14 cellular contexts compared by ENCODE assay signal in the genomic region with DNA sequence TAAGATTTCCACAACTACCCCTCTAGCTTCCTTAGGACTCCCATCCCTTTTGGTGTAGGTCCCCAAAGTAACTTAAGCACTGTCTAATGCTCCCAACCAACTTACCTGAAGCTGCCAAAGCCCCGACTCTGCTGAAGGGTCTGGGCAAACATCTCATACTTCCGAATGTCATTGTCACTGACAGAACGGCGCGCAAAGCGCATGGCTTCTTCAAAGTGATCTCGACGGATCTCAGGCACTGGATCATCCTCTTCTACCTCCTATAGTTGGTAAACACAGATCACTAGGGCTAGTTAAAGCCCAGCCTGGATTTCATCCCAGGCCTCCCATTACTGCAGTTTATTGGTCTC. TPM values are rescaled to one million over a fixed set of nuclear protein-coding genes. Genes with fewer than 3 reads are reported as not detected.
DNase-seq lines count a peak whose midpoint lies in the region; ATAC-seq, FAIRE-seq and TF ChIP-seq lines count a peak whose summit lies in the region.
"Had no signal": no experiment of that assay in that cellular context is flagged by ENCODE, and none has a peak within 500 bp of the region (broad histone marks: within the 10 kb centered on the region; RNA-seq: fewer than 3 reads in every experiment).

No MANE protein-coding gene starts in this region.

- no peak overlapping the region for H2AFZ ChIP-seq in HepG2 (ENCODE audit: low read length)

- H3K4me3 Mint-ChIP-seq in T-helper 17 cell: no peak overlapping the region
- H3K4me3 Mint-ChIP-seq in stimulated activated naive B cell treated with anti-CD40 and anti-IgM and Interleukin-4, amounts not matched to agents 10 μg/mL and 1 μg/mL and 100 μg/mL, for 72 hours: no peak overlapping the region

- H3K27ac ChIP-seq in HepG2 (ENCODE audit: extremely low read length, insufficient read depth, low read length) (no peak overlapping the region), right lobe of liver (no peak overlapping the region)

- DNase-seq in HepG2 (ENCODE audit: low spot score) (no peak), right lobe of liver (no peak), T-helper 17 cell (no peak), RKO (ENCODE audit: low spot score) (no peak)
- DNase-seq in stimulated activated naive B cell treated with anti-CD40 and anti-IgM and Interleukin-4, amounts not matched to agents 10 μg/mL and 1 μg/mL and 100 μg/mL, for 72 hours: no peak
- DNase-seq: DMS 273 treated with DMSO at 0.1 percent for 48 hours, NCI-H1092, NCI-H1694, NCI-H345, NCI-H526 treated with DMSO at 0.1 percent for 48 hours, RPMI8226 had no signal

- intact Hi-C loops in HepG2 (cut with micrococcal nuclease; ENCODE audit: unreplicated experiment): no loop called here
- intact Hi-C loops in right lobe of liver (cut with DNase I): no loop called here

- H3K9me3 ChIP-seq in HepG2 (ENCODE audit: low read length) (no peaks in the 10 kb centered on the region), right lobe of liver (no peaks in the 10 kb centered on the region), T-helper 17 cell (ENCODE audit: control insufficient read depth, low read length, poor library complexity, severe bottlenecking) (no peaks in the 10 kb centered on the region)

- no peaks in the 10 kb centered on the region for H3K4me1 ChIP-seq in HepG2 (ENCODE audit: insufficient read depth, low read length)
- no peaks in the 10 kb centered on the region for H3K4me1 ChIP-seq in right lobe of liver

- TF ChIP-seq POLR2A in HepG2 (IDR thresholded peaks at IDR 0.05; ENCODE audit: insufficient read depth in 1 of 2, low read depth in 2 of 2, low read length in 2 of 2): no peak
- no peak for TF ChIP-seq POLR2A in right lobe of liver (IDR thresholded peaks at IDR 0.05)

- no peaks in the 10 kb centered on the region for H3K27me3 Mint-ChIP-seq in T-helper 17 cell
- no peaks in the 10 kb centered on the region for H3K27me3 Mint-ChIP-seq in stimulated activated naive B cell treated with anti-CD40 and anti-IgM and Interleukin-4, amounts not matched to agents 10 μg/mL and 1 μg/mL and 100 μg/mL, for 72 hours

- POLR2A ChIA-PET in HepG2 (lab: Yijun Ruan, JAX): no interaction called here

- H3K27me3 ChIP-seq in HepG2 (ENCODE audit: control insufficient read depth in 1 of 2, insufficient read depth in 2 of 2, low read length in 2 of 2) (no peaks in the 10 kb centered on the region), right lobe of liver (no peaks in the 10 kb centered on the region)

- H3K36me3 Mint-ChIP-seq in T-helper 17 cell (ENCODE audit: low read depth): peaks cover 18% of the 10 kb centered on the region
- H3K36me3 Mint-ChIP-seq in stimulated activated naive B cell treated with anti-CD40 and anti-IgM and Interleukin-4, amounts not matched to agents 10 μg/mL and 1 μg/mL and 100 μg/mL, for 72 hours: peaks cover 74 to 89% of the 10 kb centered on the region in 2 donors

- FAIRE-seq in HepG2 (lab: Jason Lieb, UNC): no peak
- FAIRE-seq: H1, HTR-8/SVneo, K562 had no signal

- CTCF ChIA-PET in HepG2 (lab: Yijun Ruan, JAX; ENCODE audit: low intra/inter-chr PET ratio, low total read pairs): no interaction called here

- H3K9ac ChIP-seq in HepG2 (ENCODE audit: insufficient read depth, low read depth, low read length): no peak overlapping the region

- in situ Hi-C loops in HepG2 (cut with HindIII; ENCODE audit: extremely low pct_ligation_motif_present, low pct_unique_long_range_greater_than_20kb): no loop called here

- peaks cover 7% of the 10 kb centered on the region for H4K20me1 ChIP-seq in HepG2 (ENCODE audit: insufficient read depth, low read length)

- over 99% methylated on average over 8 of the region's 8 CpGs for WGBS in HepG2 (ENCODE audit: low lambda C conversion rate)
- WGBS in right lobe of liver (ENCODE audit: insufficient coverage, low coverage, low lambda C conversion rate, missing lambda C conversion rate): 87% methylated on average over 5 of the region's 8 CpGs

- BruUV-seq in HepG2 (replicated peaks; lab: Mats Ljungman, UMichigan): no TSS peak

- peaks cover 10% of the 10 kb centered on the region for H3K4me1 Mint-ChIP-seq in T-helper 17 cell
- H3K4me1 Mint-ChIP-seq in stimulated activated naive B cell treated with anti-CD40 and anti-IgM and Interleukin-4, amounts not matched to agents 10 μg/mL and 1 μg/mL and 100 μg/mL, for 72 hours: peaks cover 8 to 14% of the 10 kb centered on the region in 2 donors

- H3K9me3 Mint-ChIP-seq in stimulated activated naive B cell treated with anti-CD40 and anti-IgM and Interleukin-4, amounts not matched to agents 10 μg/mL and 1 μg/mL and 100 μg/mL, for 72 hours: no peaks in the 10 kb centered on the region

- TF ChIP-seq CTCF in HepG2 (CRISPR knock-in tag; IDR thresholded peaks at IDR 0.05) (no peak), right lobe of liver (IDR thresholded peaks at IDR 0.05) (no peak)

- TF ChIP-seq EP300 in HepG2 (IDR thresholded peaks at IDR 0.05; ENCODE audit: low read depth in 2 of 2, low read length in 2 of 2) (no peak), HepG2 (CRISPR knock-in tag; IDR thresholded peaks at IDR 0.05; ENCODE audit: borderline replicate concordance) (no peak)

- no peak overlapping the region for H3K4me3 ChIP-seq in HepG2 (replicated peaks in 1 of 3; ENCODE audit: insufficient read depth in 1 of 3, low read depth in 2 of 3, low read length in 3 of 3)
- no peak overlapping the region for H3K4me3 ChIP-seq in right lobe of liver
- H3K4me3 ChIP-seq: K562 had no signal

- no peak overlapping the region for H3K4me2 ChIP-seq in HepG2 (ENCODE audit: low read depth, low read length)

- ATAC-seq in HepG2: no peak
- ATAC-seq in right lobe of liver: no peak
- no peak for ATAC-seq in T-helper 17 cell
- no peak for ATAC-seq in stimulated activated naive B cell treated with anti-CD40 and anti-IgM and Interleukin-4, amounts not matched to agents 10 μg/mL and 1 μg/mL and 100 μg/mL, for 72 hours (replicated peaks)
- ATAC-seq: K562 had no signal

- TF ChIP-seq RAD21 in HepG2 (CRISPR knock-in tag; IDR thresholded peaks at IDR 0.05): no peak

- H3K36me3 ChIP-seq in HepG2 (replicated peaks in 1 of 2; ENCODE audit: control insufficient read depth in 1 of 2, insufficient read depth in 2 of 2, low read length in 2 of 2) (peaks cover 23 to 62% of the 10 kb centered on the region in 2 experiments), right lobe of liver (peaks cover 25 to 85% (median 61%) of the 10 kb centered on the region in 4 donors)

- H3K27ac Mint-ChIP-seq in T-helper 17 cell: peak overlapping the region; percentile 49
- peak overlapping the region; percentile 57 for H3K27ac Mint-ChIP-seq in stimulated activated naive B cell treated with anti-CD40 and anti-IgM and Interleukin-4, amounts not matched to agents 10 μg/mL and 1 μg/mL and 100 μg/mL, for 72 hours

- H3K79me2 ChIP-seq in HepG2 (ENCODE audit: insufficient read depth, low read length): no peaks in the 10 kb centered on the region

RNA-seq across cellular contexts. Expression of gene VCP, which starts 15.2 kb away (rescaled TPM):
- 391 and 406 TPM in 2 replicates for total RNA-seq in HepG2 (2016; rRNA removed; fragmentation: Illumina TruSeq; extraction: Trizol)
- total RNA-seq in HepG2 (2016; cell fraction: cytosol; rRNA removed; fragmentation: Illumina TruSeq; extraction: Trizol; ENCODE audit: low read depth): 18.6 and 21.7 TPM in 2 replicates
- total RNA-seq in HepG2 (2016; cell fraction: insoluble cytoplasmic fraction; rRNA removed; fragmentation: Illumina TruSeq; extraction: Trizol): 376 and 380 TPM in 2 replicates
- total RNA-seq in HepG2 (2016; cell fraction: membrane; rRNA removed; fragmentation: Illumina TruSeq; extraction: Trizol): 43.0 and 49.6 TPM in 2 replicates
- 244 and 245 TPM in 2 replicates for total RNA-seq in HepG2 (2016; cell fraction: nucleus; rRNA removed; fragmentation: Illumina TruSeq; extraction: Trizol)
- polyA plus RNA-seq in HepG2 (2011; rRNA removed): 143 and 166 TPM in 2 replicates
- polyA plus RNA-seq in HepG2 (2011; cell fraction: cytosol; rRNA removed): 151 and 155 TPM in 2 replicates
- polyA plus RNA-seq in HepG2 (2011; cell fraction: nucleus; rRNA removed): 129 and 137 TPM in 2 replicates
- polyA plus RNA-seq in HepG2 (2012): 146 and 152 TPM in 2 replicates
- 10.7 and 12.6 TPM in 2 replicates for polyA plus RNA-seq in HepG2 (2016; cell fraction: cytosol; fragmentation: Illumina TruSeq; extraction: Trizol; ENCODE audit: low read depth)
- 291 and 344 TPM in 2 replicates for polyA plus RNA-seq in HepG2 (2016; cell fraction: insoluble cytoplasmic fraction; fragmentation: Illumina TruSeq; extraction: Trizol; ENCODE audit: low read depth)
- polyA plus RNA-seq in HepG2 (2016; cell fraction: membrane; fragmentation: Illumina TruSeq; extraction: Trizol; ENCODE audit: low read depth): 15.8 and 22.5 TPM in 2 replicates
- polyA plus RNA-seq in HepG2 (2016; cell fraction: nucleus; fragmentation: Illumina TruSeq; extraction: Trizol; ENCODE audit: insufficient read depth, low read depth): 266 and 278 TPM in 2 replicates
- 446 and 616 TPM in 2 replicates for polyA minus RNA-seq in HepG2 (2011; rRNA and poly(A)+ RNA removed; ENCODE audit: low replicate concordance)
- 189 and 210 TPM in 2 replicates for polyA minus RNA-seq in HepG2 (2011; cell fraction: cytosol; rRNA and poly(A)+ RNA removed)
- polyA minus RNA-seq in HepG2 (2011; cell fraction: nucleus; rRNA and poly(A)+ RNA removed): 248 and 250 TPM in 2 replicates
- 100 to 1,000 TPM; 108 to 159 (median 138) TPM for total RNA-seq in right lobe of liver
- total RNA-seq in T-helper 17 cell: 100 to 1,000 TPM; 222 to 238 TPM

RNA-seq across cellular contexts. Expression of gene FANCG, which starts 22.5 kb away (rescaled TPM):
- total RNA-seq in HepG2 (2016; rRNA removed; fragmentation: Illumina TruSeq; extraction: Trizol) (43.3 and 45.1 TPM in 2 replicates), right lobe of liver (1 to 10 TPM; 2.9 to 7.1 (median 4.2) TPM), T-helper 17 cell (10 to 100 TPM; 18.8 to 23.6 TPM)
- 22.3 and 24.9 TPM in 2 replicates for total RNA-seq in HepG2 (2016; cell fraction: cytosol; rRNA removed; fragmentation: Illumina TruSeq; extraction: Trizol; ENCODE audit: low read depth)
- total RNA-seq in HepG2 (2016; cell fraction: insoluble cytoplasmic fraction; rRNA removed; fragmentation: Illumina TruSeq; extraction: Trizol): 38.9 and 46.7 TPM in 2 replicates
- total RNA-seq in HepG2 (2016; cell fraction: membrane; rRNA removed; fragmentation: Illumina TruSeq; extraction: Trizol): 30.7 and 36.4 TPM in 2 replicates
- 49.6 and 53.6 TPM in 2 replicates for total RNA-seq in HepG2 (2016; cell fraction: nucleus; rRNA removed; fragmentation: Illumina TruSeq; extraction: Trizol)
- polyA plus RNA-seq in HepG2 (2011; rRNA removed): 10.8 and 14.4 TPM in 2 replicates
- polyA plus RNA-seq in HepG2 (2011; cell fraction: cytosol; rRNA removed): 4.4 and 6.9 TPM in 2 replicates
- 51.4 and 75.5 TPM in 2 replicates for polyA plus RNA-seq in HepG2 (2011; cell fraction: nucleus; rRNA removed)
- polyA plus RNA-seq in HepG2 (2012): 7.3 and 17.1 TPM in 2 replicates
- polyA plus RNA-seq in HepG2 (2016; cell fraction: cytosol; fragmentation: Illumina TruSeq; extraction: Trizol; ENCODE audit: low read depth): 11.9 and 12.4 TPM in 2 replicates
- 28.3 and 28.9 TPM in 2 replicates for polyA plus RNA-seq in HepG2 (2016; cell fraction: insoluble cytoplasmic fraction; fragmentation: Illumina TruSeq; extraction: Trizol; ENCODE audit: low read depth)
- polyA plus RNA-seq in HepG2 (2016; cell fraction: membrane; fragmentation: Illumina TruSeq; extraction: Trizol; ENCODE audit: low read depth): 21.2 and 24.3 TPM in 2 replicates
- polyA plus RNA-seq in HepG2 (2016; cell fraction: nucleus; fragmentation: Illumina TruSeq; extraction: Trizol; ENCODE audit: insufficient read depth, low read depth): 96.3 and 105 TPM in 2 replicates
- polyA minus RNA-seq in HepG2 (2011; rRNA and poly(A)+ RNA removed; ENCODE audit: low replicate concordance): 22.2 and 87.0 TPM in 2 replicates
- polyA minus RNA-seq in HepG2 (2011; cell fraction: cytosol; rRNA and poly(A)+ RNA removed): 4.6 and 5.9 TPM in 2 replicates
- 32.1 and 37.9 TPM in 2 replicates for polyA minus RNA-seq in HepG2 (2011; cell fraction: nucleus; rRNA and poly(A)+ RNA removed)

RNA-seq across cellular contexts. Expression of gene PIGO, which starts 39.1 kb away (rescaled TPM):
- total RNA-seq in HepG2 (2016; rRNA removed; fragmentation: Illumina TruSeq; extraction: Trizol) (6.6 and 20.5 TPM in 2 replicates), right lobe of liver (10 to 100 TPM; 11.5 to 18.0 (median 15.6) TPM), T-helper 17 cell (10 to 100 TPM; 19.1 to 20.4 TPM)
- total RNA-seq in HepG2 (2016; cell fraction: cytosol; rRNA removed; fragmentation: Illumina TruSeq; extraction: Trizol; ENCODE audit: low read depth): 1.7 and 3.4 TPM in 2 replicates
- 6.2 and 20.0 TPM in 2 replicates for total RNA-seq in HepG2 (2016; cell fraction: insoluble cytoplasmic fraction; rRNA removed; fragmentation: Illumina TruSeq; extraction: Trizol)
- total RNA-seq in HepG2 (2016; cell fraction: membrane; rRNA removed; fragmentation: Illumina TruSeq; extraction: Trizol): 3.2 and 3.6 TPM in 2 replicates
- total RNA-seq in HepG2 (2016; cell fraction: nucleus; rRNA removed; fragmentation: Illumina TruSeq; extraction: Trizol): 18.5 and 23.4 TPM in 2 replicates
- polyA plus RNA-seq in HepG2 (2011; rRNA removed): 24.4 and 26.2 TPM in 2 replicates
- polyA plus RNA-seq in HepG2 (2011; cell fraction: cytosol; rRNA removed): 18.2 and 19.4 TPM in 2 replicates
- 36.6 and 39.8 TPM in 2 replicates for polyA plus RNA-seq in HepG2 (2011; cell fraction: nucleus; rRNA removed)
- 11.1 and 13.7 TPM in 2 replicates for polyA plus RNA-seq in HepG2 (2012)
- polyA plus RNA-seq in HepG2 (2016; cell fraction: cytosol; fragmentation: Illumina TruSeq; extraction: Trizol; ENCODE audit: low read depth): 1.4 TPM in 2 replicates
- polyA plus RNA-seq in HepG2 (2016; cell fraction: insoluble cytoplasmic fraction; fragmentation: Illumina TruSeq; extraction: Trizol; ENCODE audit: low read depth): 5.1 and 7.0 TPM in 2 replicates
- polyA plus RNA-seq in HepG2 (2016; cell fraction: membrane; fragmentation: Illumina TruSeq; extraction: Trizol; ENCODE audit: low read depth): 2.4 and 2.7 TPM in 2 replicates
- polyA plus RNA-seq in HepG2 (2016; cell fraction: nucleus; fragmentation: Illumina TruSeq; extraction: Trizol; ENCODE audit: insufficient read depth, low read depth): 29.3 and 36.5 TPM in 2 replicates
- polyA minus RNA-seq in HepG2 (2011; rRNA and poly(A)+ RNA removed; ENCODE audit: low replicate concordance): 54.7 and 59.3 TPM in 2 replicates
- polyA minus RNA-seq in HepG2 (2011; cell fraction: cytosol; rRNA and poly(A)+ RNA removed): 15.4 and 19.4 TPM in 2 replicates
- polyA minus RNA-seq in HepG2 (2011; cell fraction: nucleus; rRNA and poly(A)+ RNA removed): 20.1 and 20.3 TPM in 2 replicates

RNA-seq across cellular contexts. Expression of gene STOML2, which starts 45.7 kb away (rescaled TPM):
- total RNA-seq in HepG2 (2016; rRNA removed; fragmentation: Illumina TruSeq; extraction: Trizol): 250 and 305 TPM in 2 replicates
- total RNA-seq in HepG2 (2016; cell fraction: cytosol; rRNA removed; fragmentation: Illumina TruSeq; extraction: Trizol; ENCODE audit: low read depth): 682 and 717 TPM in 2 replicates
- 259 and 314 TPM in 2 replicates for total RNA-seq in HepG2 (2016; cell fraction: insoluble cytoplasmic fraction; rRNA removed; fragmentation: Illumina TruSeq; extraction: Trizol)
- 635 and 649 TPM in 2 replicates for total RNA-seq in HepG2 (2016; cell fraction: membrane; rRNA removed; fragmentation: Illumina TruSeq; extraction: Trizol)
- 99.4 and 103 TPM in 2 replicates for total RNA-seq in HepG2 (2016; cell fraction: nucleus; rRNA removed; fragmentation: Illumina TruSeq; extraction: Trizol)
- polyA plus RNA-seq in HepG2 (2011; rRNA removed): 243 and 245 TPM in 2 replicates
- polyA plus RNA-seq in HepG2 (2011; cell fraction: cytosol; rRNA removed): 206 and 268 TPM in 2 replicates
- polyA plus RNA-seq in HepG2 (2011; cell fraction: nucleus; rRNA removed): 223 and 235 TPM in 2 replicates
- 137 and 155 TPM in 2 replicates for polyA plus RNA-seq in HepG2 (2012)
- polyA plus RNA-seq in HepG2 (2016; cell fraction: cytosol; fragmentation: Illumina TruSeq; extraction: Trizol; ENCODE audit: low read depth): 796 and 800 TPM in 2 replicates
- polyA plus RNA-seq in HepG2 (2016; cell fraction: insoluble cytoplasmic fraction; fragmentation: Illumina TruSeq; extraction: Trizol; ENCODE audit: low read depth): 284 and 314 TPM in 2 replicates
- 557 and 563 TPM in 2 replicates for polyA plus RNA-seq in HepG2 (2016; cell fraction: membrane; fragmentation: Illumina TruSeq; extraction: Trizol; ENCODE audit: low read depth)
- 177 and 181 TPM in 2 replicates for polyA plus RNA-seq in HepG2 (2016; cell fraction: nucleus; fragmentation: Illumina TruSeq; extraction: Trizol; ENCODE audit: insufficient read depth, low read depth)
- polyA minus RNA-seq in HepG2 (2011; rRNA and poly(A)+ RNA removed; ENCODE audit: low replicate concordance): 125 and 128 TPM in 2 replicates
- 41.4 and 52.8 TPM in 2 replicates for polyA minus RNA-seq in HepG2 (2011; cell fraction: cytosol; rRNA and poly(A)+ RNA removed)
- polyA minus RNA-seq in HepG2 (2011; cell fraction: nucleus; rRNA and poly(A)+ RNA removed): 27.2 and 45.5 TPM in 2 replicates
- total RNA-seq in right lobe of liver: 100 to 1,000 TPM in 1 of 6 experiments, 10 to 100 TPM in 5; 59.8 to 102 (median 69.3) TPM
- total RNA-seq in T-helper 17 cell: 10 to 100 TPM; 41.0 to 44.2 TPM

RNA-seq across cellular contexts. Expression of gene ATOSB, which starts 58.4 kb away (rescaled TPM):
- total RNA-seq in HepG2 (2016; rRNA removed; fragmentation: Illumina TruSeq; extraction: Trizol) (1.9 and 2.3 TPM in 2 replicates), right lobe of liver (1 to 10 TPM; 3.7 to 6.9 (median 5.8) TPM), T-helper 17 cell (10 to 100 TPM in 1 of 2 donors, 1 to 10 TPM in 1; 9.8 to 11.6 TPM)
- total RNA-seq in HepG2 (2016; cell fraction: cytosol; rRNA removed; fragmentation: Illumina TruSeq; extraction: Trizol; ENCODE audit: low read depth): 0.26 and 0.61 TPM in 2 replicates
- 1.6 and 2.0 TPM in 2 replicates for total RNA-seq in HepG2 (2016; cell fraction: insoluble cytoplasmic fraction; rRNA removed; fragmentation: Illumina TruSeq; extraction: Trizol)
- total RNA-seq in HepG2 (2016; cell fraction: membrane; rRNA removed; fragmentation: Illumina TruSeq; extraction: Trizol): 1.2 and 1.5 TPM in 2 replicates
- total RNA-seq in HepG2 (2016; cell fraction: nucleus; rRNA removed; fragmentation: Illumina TruSeq; extraction: Trizol): 1.8 and 2.3 TPM in 2 replicates
- 6.4 and 7.1 TPM in 2 replicates for polyA plus RNA-seq in HepG2 (2011; rRNA removed)
- polyA plus RNA-seq in HepG2 (2011; cell fraction: cytosol; rRNA removed): 6.6 and 6.7 TPM in 2 replicates
- polyA plus RNA-seq in HepG2 (2011; cell fraction: nucleus; rRNA removed): 16.6 and 22.2 TPM in 2 replicates
- 2.0 and 2.1 TPM in 2 replicates for polyA plus RNA-seq in HepG2 (2012)
- 0.47 and 0.61 TPM in 2 replicates for polyA plus RNA-seq in HepG2 (2016; cell fraction: cytosol; fragmentation: Illumina TruSeq; extraction: Trizol; ENCODE audit: low read depth)
- polyA plus RNA-seq in HepG2 (2016; cell fraction: insoluble cytoplasmic fraction; fragmentation: Illumina TruSeq; extraction: Trizol; ENCODE audit: low read depth): 2.2 TPM in 2 replicates
- polyA plus RNA-seq in HepG2 (2016; cell fraction: membrane; fragmentation: Illumina TruSeq; extraction: Trizol; ENCODE audit: low read depth): 1.4 and 1.6 TPM in 2 replicates
- 4.3 and 5.5 TPM in 2 replicates for polyA plus RNA-seq in HepG2 (2016; cell fraction: nucleus; fragmentation: Illumina TruSeq; extraction: Trizol; ENCODE audit: insufficient read depth, low read depth)
- 7.8 and 10.5 TPM in 2 replicates for polyA minus RNA-seq in HepG2 (2011; rRNA and poly(A)+ RNA removed; ENCODE audit: low replicate concordance)
- polyA minus RNA-seq in HepG2 (2011; cell fraction: cytosol; rRNA and poly(A)+ RNA removed): 1.7 and 1.8 TPM in 2 replicates
- 3.7 and 4.0 TPM in 2 replicates for polyA minus RNA-seq in HepG2 (2011; cell fraction: nucleus; rRNA and poly(A)+ RNA removed)
